ENCODE assay signal across 16 cellular contexts in the genomic region with DNA sequence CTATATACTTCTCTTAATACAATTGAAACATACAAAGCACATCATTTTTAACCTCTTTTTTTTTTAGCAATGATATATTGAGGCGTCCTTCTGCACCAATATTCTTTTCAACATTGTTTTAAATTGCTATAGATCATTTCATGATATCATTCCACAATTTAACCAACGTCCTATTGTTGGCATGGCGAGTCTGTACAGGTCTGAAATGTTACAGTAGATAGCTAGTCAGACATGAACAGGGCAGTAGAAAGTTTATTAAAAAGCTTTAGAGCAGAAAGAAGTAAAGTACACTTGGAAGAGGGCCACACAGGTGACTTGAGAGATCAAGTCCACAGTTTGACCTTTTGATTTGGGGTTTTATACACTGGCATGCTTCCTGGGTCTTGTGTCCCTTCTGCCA.
DNase-seq lines count a peak whose midpoint lies in the region; ATAC-seq, FAIRE-seq and TF ChIP-seq lines count a peak whose summit lies in the region.
"Had no signal": no experiment of that assay in that cellular context is flagged by ENCODE, and none has a peak within 500 bp of the region (broad histone marks: within the 10 kb centered on the region; RNA-seq: fewer than 3 reads in every experiment).

No MANE protein-coding gene starts in this region.

- TF ChIP-seq CTCF in GM23338 (conservative IDR thresholded peaks at IDR 0.05; ENCODE audit: low read depth in 2 of 2) (no peak), epithelial cell of esophagus (IDR thresholded peaks at IDR 0.05; ENCODE audit: insufficient read depth, low read depth, low read length, missing control alignments) (no peak), keratinocyte (optimal IDR thresholded peaks at IDR 0.05 in 1 of 3, IDR thresholded peaks at IDR 0.05 in 1 of 3, conservative IDR thresholded peaks at IDR 0.05 in 1 of 3; ENCODE audit: extremely low read depth in 1 of 3, insufficient read depth in 2 of 3, low read length in 3 of 3) (no peak), upper lobe of left lung (IDR thresholded peaks at IDR 0.05) (no peak)

- dilution Hi-C loops in keratinocyte (cut with MboI; ENCODE audit: extremely low pct_ligation_motif_present, low sequenced_read_pairs), result no loop called here

- H3K4me2 ChIP-seq in GM23338 (no peak overlapping the region), keratinocyte (ENCODE audit: control insufficient read depth, extremely low read depth, insufficient read depth, low read depth, low read length) (peak overlapping the region; percentile 3)
- H3K4me2 ChIP-seq: BLaER1 had no signal

- H3K27me3 ChIP-seq in GM23338 (ENCODE audit: insufficient read depth), result no peaks in the 10 kb centered on the region
- H3K27me3 ChIP-seq in keratinocyte (ENCODE audit: control insufficient read depth, extremely low read depth, insufficient read depth, low read length), result no peaks in the 10 kb centered on the region
- H3K27me3 ChIP-seq in small intestine (ENCODE audit: control insufficient read depth in 2 of 2, insufficient read depth in 2 of 2, low read length in 2 of 2), result no peaks in the 10 kb centered on the region
- no peaks in the 10 kb centered on the region for H3K27me3 ChIP-seq in upper lobe of left lung
- H3K27me3 ChIP-seq: BLaER1 had no signal

- no peak for TF ChIP-seq POLR2A in upper lobe of left lung (IDR thresholded peaks at IDR 0.05)

- H3K36me3 Mint-ChIP-seq in GM23338 (ENCODE audit: low read depth), result no peaks in the 10 kb centered on the region
- H3K36me3 Mint-ChIP-seq: CD8-positive, alpha-beta memory T cell had no signal

- FAIRE-seq in keratinocyte (lab: Jason Lieb, UNC) (peak; percentile 82), small intestine (lab: Jason Lieb, UNC) (no peak)
- FAIRE-seq: GM19239 had no signal

- no peak overlapping the region for H3K9ac ChIP-seq in keratinocyte (ENCODE audit: control insufficient read depth, extremely low read depth, insufficient read depth, low read length)
- H3K9ac ChIP-seq: BLaER1 had no signal

- no peaks in the 10 kb centered on the region for H3K9me3 Mint-ChIP-seq in GM23338

- peaks cover 27% of the 10 kb centered on the region for H3K4me1 ChIP-seq in GM23338 (ENCODE audit: insufficient read depth)
- peaks cover 52% of the 10 kb centered on the region for H3K4me1 ChIP-seq in keratinocyte (ENCODE audit: control insufficient read depth, extremely low read depth, insufficient read depth, low read length)
- H3K4me1 ChIP-seq in small intestine (ENCODE audit: control insufficient read depth in 2 of 2, insufficient read depth in 1 of 2, low read depth in 1 of 2, low read length in 1 of 2), result peaks cover 3 to 7% of the 10 kb centered on the region in 2 donors
- H3K4me1 ChIP-seq in upper lobe of left lung, result peaks cover 0 to 5% (median 4%) of the 10 kb centered on the region in 4 donors
- H3K4me1 ChIP-seq: BLaER1 had no signal

- H3K4me1 Mint-ChIP-seq in GM23338, result peaks cover 41% of the 10 kb centered on the region
- H3K4me1 Mint-ChIP-seq: CD8-positive, alpha-beta memory T cell had no signal

- 0 out of 2 replicates have a peak overlapping the region, but pooled peaks have one; percentile 26 for H3K27ac Mint-ChIP-seq in GM23338
- H3K27ac Mint-ChIP-seq: CD8-positive, alpha-beta memory T cell had no signal

- H3K27me3 Mint-ChIP-seq in GM23338 (ENCODE audit: insufficient read depth, low read depth, poor library complexity), result no peaks in the 10 kb centered on the region
- H3K27me3 Mint-ChIP-seq: CD8-positive, alpha-beta memory T cell had no signal

- no peaks in the 10 kb centered on the region for H3F3A ChIP-seq in GM23338 (replicated peaks; ENCODE audit: low read depth)

- WGBS in small intestine, 3 donors, result 53 to 80% (median 55%) methylated on average over 3 of the region's 3 CpGs
- 80 to 88% methylated on average over 3 of the region's 3 CpGs for WGBS in upper lobe of left lung, 2 donors

- H3K9me3 ChIP-seq in keratinocyte (ENCODE audit: control insufficient read depth, low read depth, low read length) (no peaks in the 10 kb centered on the region), small intestine (ENCODE audit: control insufficient read depth, low read depth) (no peaks in the 10 kb centered on the region), upper lobe of left lung (no peaks in the 10 kb centered on the region)
- H3K9me3 ChIP-seq: BLaER1, Caco-2 had no signal

- H3K9me1 ChIP-seq in keratinocyte (ENCODE audit: control insufficient read depth, extremely low read depth, insufficient read depth, low read length), result no peaks in the 10 kb centered on the region

- no peak for TF ChIP-seq EP300 in upper lobe of left lung (IDR thresholded peaks at IDR 0.05)

- no peaks in the 10 kb centered on the region for H3K36me3 ChIP-seq in GM23338 (ENCODE audit: insufficient read depth)
- no peaks in the 10 kb centered on the region for H3K36me3 ChIP-seq in keratinocyte (ENCODE audit: control insufficient read depth in 2 of 2, extremely low read depth in 1 of 2, insufficient read depth in 2 of 2, low read length in 2 of 2)
- H3K36me3 ChIP-seq in small intestine (ENCODE audit: control insufficient read depth in 2 of 2, insufficient read depth in 2 of 2, low read length in 2 of 2), result no peaks in the 10 kb centered on the region
- no peaks in the 10 kb centered on the region for H3K36me3 ChIP-seq in upper lobe of left lung

- H3K27ac ChIP-seq in GM23338 (ENCODE audit: low read depth), result no peak overlapping the region
- H3K27ac ChIP-seq in keratinocyte (ENCODE audit: control insufficient read depth, insufficient read depth, low read length), result no peak overlapping the region
- H3K27ac ChIP-seq in small intestine (ENCODE audit: low read depth in 1 of 2, low read length in 1 of 2), result no peak overlapping the region
- H3K27ac ChIP-seq in upper lobe of left lung, result no peak overlapping the region
- H3K27ac ChIP-seq: BLaER1 had no signal

- H3K9me2 ChIP-seq in GM23338 (ENCODE audit: insufficient read depth), result no peaks in the 10 kb centered on the region

- no peaks in the 10 kb centered on the region for H4K20me1 ChIP-seq in GM23338 (replicated peaks; ENCODE audit: insufficient read depth)
- H4K20me1 ChIP-seq in keratinocyte (ENCODE audit: control insufficient read depth, extremely low read depth, insufficient read depth, low read length), result no peaks in the 10 kb centered on the region
- H4K20me1 ChIP-seq: BLaER1 had no signal

- no peaks in the 10 kb centered on the region for H3K79me2 ChIP-seq in GM23338 (replicated peaks; ENCODE audit: insufficient read depth)
- no peaks in the 10 kb centered on the region for H3K79me2 ChIP-seq in keratinocyte (ENCODE audit: control insufficient read depth, insufficient read depth, low read length)

- ATAC-seq in GM23338 (no peak), GM21737 (IDR thresholded peaks at IDR 0.05; ENCODE audit: unreplicated experiment) (no peak), upper lobe of left lung (ENCODE audit: low FRiP score in 2 of 2) (no peak)

- DNase-seq in GM23338 (ENCODE audit: low spot score) (no peak), epithelial cell of esophagus (ENCODE audit: low read depth) (peak; percentile 64), keratinocyte (ENCODE audit: low read depth, low spot score) (no peak), small intestine (peak; percentile 32), NCI-H2029 treated with DMSO at 0.1 percent for 48 hours (lab: John Stamatoyannopoulos, UW) (no peak), upper lobe of left lung (no peak)
- DNase-seq: 8988T; AML-193; Caco-2; CD8-positive, alpha-beta memory T cell; DMS53; GF-D8; H7 had no signal

- H2AFZ ChIP-seq in GM23338 (no peak overlapping the region), keratinocyte (ENCODE audit: control insufficient read depth, low read length) (no peak overlapping the region)

- no peak overlapping the region for H3K4me3 Mint-ChIP-seq in GM23338
- H3K4me3 Mint-ChIP-seq: CD8-positive, alpha-beta memory T cell had no signal

- H3K4me3 ChIP-seq in GM23338, result no peak overlapping the region
- H3K4me3 ChIP-seq in epithelial cell of esophagus (ENCODE audit: low read length), result no peak overlapping the region
- no peak overlapping the region for H3K4me3 ChIP-seq in keratinocyte (ENCODE audit: control insufficient read depth in 2 of 3, extremely low read depth in 1 of 3, insufficient read depth in 2 of 3, low read depth in 1 of 3, low read length in 3 of 3)
- H3K4me3 ChIP-seq in small intestine (ENCODE audit: low read depth in 1 of 2, low read length in 2 of 2), result no peak overlapping the region
- H3K4me3 ChIP-seq in upper lobe of left lung, result no peak overlapping the region
- H3K4me3 ChIP-seq: BLaER1 had no signal

TF ChIP-seq in GM23338, 12 proteins besides CTCF, POLR2A, EP300 and RAD21 (continues in another document):
- no peak for TF ChIP-seq EZH2phosphoT487 (IDR thresholded peaks at IDR 0.05; ENCODE audit: unreplicated experiment)
- no peak for TF ChIP-seq POLR2AphosphoS5 (IDR thresholded peaks at IDR 0.05; ENCODE audit: low read depth)
- TF ChIP-seq STAT1 (IDR thresholded peaks at IDR 0.05; ENCODE audit: unreplicated experiment), result no peak
- no peak for TF ChIP-seq NANOG (IDR thresholded peaks at IDR 0.05; ENCODE audit: borderline replicate concordance)
- TF ChIP-seq JUNB (IDR thresholded peaks at IDR 0.05; ENCODE audit: unreplicated experiment), result no peak
- no peak for TF ChIP-seq ZNF114 (CRISPR knock-in tag; IDR thresholded peaks at IDR 0.05)
- no peak for TF ChIP-seq CREB1 (CRISPR knock-in tag; IDR thresholded peaks at IDR 0.05; ENCODE audit: low read depth)
- TF ChIP-seq, protein P1, sequence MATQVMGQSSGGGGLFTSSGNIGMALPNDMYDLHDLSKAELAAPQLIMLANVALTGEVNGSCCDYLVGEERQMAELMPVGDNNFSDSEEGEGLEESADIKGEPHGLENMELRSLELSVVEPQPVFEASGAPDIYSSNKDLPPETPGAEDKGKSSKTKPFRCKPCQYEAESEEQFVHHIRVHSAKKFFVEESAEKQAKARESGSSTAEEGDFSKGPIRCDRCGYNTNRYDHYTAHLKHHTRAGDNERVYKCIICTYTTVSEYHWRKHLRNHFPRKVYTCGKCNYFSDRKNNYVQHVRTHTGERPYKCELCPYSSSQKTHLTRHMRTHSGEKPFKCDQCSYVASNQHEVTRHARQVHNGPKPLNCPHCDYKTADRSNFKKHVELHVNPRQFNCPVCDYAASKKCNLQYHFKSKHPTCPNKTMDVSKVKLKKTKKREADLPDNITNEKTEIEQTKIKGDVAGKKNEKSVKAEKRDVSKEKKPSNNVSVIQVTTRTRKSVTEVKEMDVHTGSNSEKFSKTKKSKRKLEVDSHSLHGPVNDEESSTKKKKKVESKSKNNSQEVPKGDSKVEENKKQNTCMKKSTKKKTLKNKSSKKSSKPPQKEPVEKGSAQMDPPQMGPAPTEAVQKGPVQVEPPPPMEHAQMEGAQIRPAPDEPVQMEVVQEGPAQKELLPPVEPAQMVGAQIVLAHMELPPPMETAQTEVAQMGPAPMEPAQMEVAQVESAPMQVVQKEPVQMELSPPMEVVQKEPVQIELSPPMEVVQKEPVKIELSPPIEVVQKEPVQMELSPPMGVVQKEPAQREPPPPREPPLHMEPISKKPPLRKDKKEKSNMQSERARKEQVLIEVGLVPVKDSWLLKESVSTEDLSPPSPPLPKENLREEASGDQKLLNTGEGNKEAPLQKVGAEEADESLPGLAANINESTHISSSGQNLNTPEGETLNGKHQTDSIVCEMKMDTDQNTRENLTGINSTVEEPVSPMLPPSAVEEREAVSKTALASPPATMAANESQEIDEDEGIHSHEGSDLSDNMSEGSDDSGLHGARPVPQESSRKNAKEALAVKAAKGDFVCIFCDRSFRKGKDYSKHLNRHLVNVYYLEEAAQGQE (IDR thresholded peaks at IDR 0.05; ENCODE audit: unreplicated experiment), result no peak

Comparison
In these comparisons a context has a peak if more than half of its experiments do, and no peak if none do; other contexts are left out.
1. DNase-seq: peak in epithelial cell of esophagus (single experiment) and small intestine (single experiment); none in GM23338 (single experiment), keratinocyte (single experiment), NCI-H2029 treated with DMSO at 0.1 percent for 48 hours (single experiment) and upper lobe of left lung (0 of 2).